Comparison of ENCODE assay signal across 1 cellular context in the genomic region with DNA sequence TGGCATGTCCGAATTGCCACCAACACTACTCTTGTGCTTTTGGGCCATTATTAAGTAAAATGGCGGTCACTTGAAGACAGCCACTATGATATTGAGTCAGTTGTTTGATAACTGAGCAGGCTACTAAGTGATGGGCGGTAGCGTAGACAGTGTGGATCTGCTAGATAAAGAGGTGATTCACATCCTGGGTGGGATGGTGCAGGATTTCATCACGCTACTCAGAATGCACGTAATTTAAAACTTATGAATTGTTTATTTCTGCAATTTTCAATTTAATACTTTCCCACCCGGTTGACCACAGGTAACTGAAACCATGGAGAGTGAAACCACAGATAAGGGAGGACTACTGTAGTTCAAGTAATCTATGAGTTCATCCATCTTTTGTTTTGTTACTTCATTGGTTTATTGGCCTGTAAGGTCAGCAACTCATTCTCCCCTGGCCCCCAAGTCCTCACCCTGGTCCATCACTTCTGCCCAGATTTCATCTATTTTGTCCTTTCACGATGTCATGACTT.
A peak's percentile ranks its signal among the peaks of the same experiment; 100 is the strongest.
TF ChIP-seq lines count a peak whose summit lies in the region.

No MANE protein-coding gene starts in this region.

TF ChIP-seq in K562, 482 proteins besides CTCF, POLR2A, EP300 and RAD21 (continues in another document):
- TF ChIP-seq LCOR (CRISPR knock-in tag; IDR thresholded peaks at IDR 0.05): 0 out of 2 replicates have a peak, but pooled peaks have one; percentile 56
- no peak for TF ChIP-seq ZNF551 (CRISPR knock-in tag; IDR thresholded peaks at IDR 0.05)
- peak; percentile 50; the same call in 1 of the 2 replicates for TF ChIP-seq EHMT2 (IDR thresholded peaks at IDR 0.05)
- TF ChIP-seq SMAD4 (CRISPR knock-in tag; conservative IDR thresholded peaks at IDR 0.05): 0 out of 2 replicates have a peak, but pooled peaks have one; percentile 73
- TF ChIP-seq ZNF830 (CRISPR knock-in tag; IDR thresholded peaks at IDR 0.05): no peak
- no peak for TF ChIP-seq ZNF263 (CRISPR knock-in tag; IDR thresholded peaks at IDR 0.05; ENCODE audit: borderline replicate concordance)
- TF ChIP-seq SAP30 (IDR thresholded peaks at IDR 0.05; ENCODE audit: borderline replicate concordance, insufficient read depth, low read depth, low read length, poor library complexity, severe bottlenecking): no peak
- TF ChIP-seq ETV1 (tag; conservative IDR thresholded peaks at IDR 0.05; ENCODE audit: low read depth): peak; percentile 77
- TF ChIP-seq ZC3H4 (CRISPR knock-in tag; IDR thresholded peaks at IDR 0.05; ENCODE audit: borderline replicate concordance): no peak
- no peak for TF ChIP-seq KLF10 (CRISPR knock-in tag; IDR thresholded peaks at IDR 0.05)
- peak; percentile 30; the same call in 1 of the 2 replicates for TF ChIP-seq CBFA2T2 (conservative IDR thresholded peaks at IDR 0.05)
- TF ChIP-seq FOXA1 (IDR thresholded peaks at IDR 0.05; ENCODE audit: borderline replicate concordance): no peak
- peak; percentile 76 for TF ChIP-seq TCF3 (CRISPR knock-in tag; IDR thresholded peaks at IDR 0.05)
- no peak for TF ChIP-seq RB1 (IDR thresholded peaks at IDR 0.05; ENCODE audit: low read depth)
- no peak for TF ChIP-seq ZC3H11A (IDR thresholded peaks at IDR 0.05; ENCODE audit: low read depth, low read length)
- TF ChIP-seq, protein P1, sequence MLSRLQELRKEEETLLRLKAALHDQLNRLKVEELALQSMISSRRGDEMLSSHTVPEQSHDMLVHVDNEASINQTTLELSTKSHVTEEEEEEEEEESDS (CRISPR knock-in tag; IDR thresholded peaks at IDR 0.05): no peak
- peak; percentile 64; the same call in 1 of the 2 replicates for TF ChIP-seq ATF7 (IDR thresholded peaks at IDR 0.05)
- TF ChIP-seq DPF2 (IDR thresholded peaks at IDR 0.05): peak; percentile 83
- TF ChIP-seq EP400 (IDR thresholded peaks at IDR 0.05): peak; percentile 48; the same call in 1 of the 2 replicates
- TF ChIP-seq RBBP5 (IDR thresholded peaks at IDR 0.05; ENCODE audit: borderline replicate concordance, insufficient read depth, low read length, poor library complexity, severe bottlenecking): no peak
- TF ChIP-seq, protein P2, sequence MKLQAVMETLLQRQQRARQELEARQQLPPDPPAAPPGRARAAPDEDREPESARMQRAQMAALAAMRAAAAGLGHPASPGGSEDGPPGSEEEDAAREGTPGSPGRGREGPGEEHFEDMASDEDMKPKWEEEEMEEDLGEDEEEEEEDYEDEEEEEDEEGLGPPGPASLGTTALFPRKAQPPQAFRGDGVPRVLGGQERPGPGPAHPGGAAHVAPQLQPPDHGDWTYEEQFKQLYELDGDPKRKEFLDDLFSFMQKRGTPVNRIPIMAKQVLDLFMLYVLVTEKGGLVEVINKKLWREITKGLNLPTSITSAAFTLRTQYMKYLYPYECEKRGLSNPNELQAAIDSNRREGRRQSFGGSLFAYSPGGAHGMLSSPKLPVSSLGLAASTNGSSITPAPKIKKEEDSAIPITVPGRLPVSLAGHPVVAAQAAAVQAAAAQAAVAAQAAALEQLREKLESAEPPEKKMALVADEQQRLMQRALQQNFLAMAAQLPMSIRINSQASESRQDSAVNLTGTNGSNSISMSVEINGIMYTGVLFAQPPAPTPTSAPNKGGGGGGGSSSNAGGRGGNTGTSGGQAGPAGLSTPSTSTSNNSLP (IDR thresholded peaks at IDR 0.05; ENCODE audit: borderline replicate concordance, low read depth, low read length): peak; percentile 68; the same call in 1 of the 2 replicates
- TF ChIP-seq ZNF197 (CRISPR knock-in tag; IDR thresholded peaks at IDR 0.05; ENCODE audit: low read depth): 0 out of 2 replicates have a peak, but pooled peaks have one; percentile 21
- peak; percentile 22; the same call in 1 of the 2 replicates for TF ChIP-seq ESRRA (IDR thresholded peaks at IDR 0.05; ENCODE audit: borderline replicate concordance, low read depth)
- TF ChIP-seq NFE2 (IDR thresholded peaks at IDR 0.05; ENCODE audit: low read depth): peak; percentile 17; the same call in 1 of the 2 replicates
- peak; percentile 57 for TF ChIP-seq NEUROD1 (IDR thresholded peaks at IDR 0.05; ENCODE audit: borderline replicate concordance, low read depth, low read length, partially characterized antibody)
- TF ChIP-seq XRCC3 (IDR thresholded peaks at IDR 0.05): no peak
- TF ChIP-seq POLR2H (tag; IDR thresholded peaks at IDR 0.05; ENCODE audit: low read depth): peak; percentile 47
- TF ChIP-seq SMARCA4 (IDR thresholded peaks at IDR 0.05): peak; percentile 78
- TF ChIP-seq JUN (IDR thresholded peaks at IDR 0.05; ENCODE audit: borderline replicate concordance, low read depth, low read length): peak; percentile 84; the same call in 1 of the 2 replicates
- TF ChIP-seq JUN (CRISPR knock-in tag; IDR thresholded peaks at IDR 0.05; ENCODE audit: borderline replicate concordance): no peak
- peak; percentile 60; the same call in 1 of the 2 replicates for TF ChIP-seq SMARCE1 (IDR thresholded peaks at IDR 0.05)
- TF ChIP-seq KDM2B (CRISPR knock-in tag; IDR thresholded peaks at IDR 0.05): no peak
- TF ChIP-seq ZNF175 (CRISPR knock-in tag; IDR thresholded peaks at IDR 0.05; ENCODE audit: low read depth): peak; percentile 88
- TF ChIP-seq, protein P3, sequence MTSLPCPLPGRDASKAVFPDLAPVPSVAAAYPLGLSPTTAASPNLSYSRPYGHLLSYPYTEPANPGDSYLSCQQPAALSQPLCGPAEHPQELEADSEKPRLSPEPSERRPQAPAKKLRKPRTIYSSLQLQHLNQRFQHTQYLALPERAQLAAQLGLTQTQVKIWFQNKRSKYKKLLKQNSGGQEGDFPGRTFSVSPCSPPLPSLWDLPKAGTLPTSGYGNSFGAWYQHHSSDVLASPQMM (CRISPR knock-in tag; IDR thresholded peaks at IDR 0.05): no peak
- TF ChIP-seq CXXC5 (CRISPR knock-in tag; IDR thresholded peaks at IDR 0.05): peak; percentile 74
- TF ChIP-seq ARID1B (IDR thresholded peaks at IDR 0.05): peak; percentile 88
- no peak for TF ChIP-seq ZNF76 (CRISPR knock-in tag; IDR thresholded peaks at IDR 0.05; ENCODE audit: borderline replicate concordance)
- no peak for TF ChIP-seq RHOXF2B (CRISPR knock-in tag; conservative IDR thresholded peaks at IDR 0.05)
- peak; percentile 92 for TF ChIP-seq CEBPG (CRISPR knock-in tag; IDR thresholded peaks at IDR 0.05)
- peak; percentile 32 to 96; a peak in 3 of 4 replicates for TF ChIP-seq CEBPG (tag; conservative IDR thresholded peaks at IDR 0.05 in 1 of 2, IDR thresholded peaks at IDR 0.05 in 1 of 2)
- TF ChIP-seq TEAD4 (IDR thresholded peaks at IDR 0.05; ENCODE audit: low read length): peak; percentile 71; the same call in 1 of the 2 replicates
- no peak for TF ChIP-seq TEAD4 (CRISPR knock-in tag; IDR thresholded peaks at IDR 0.05; ENCODE audit: borderline replicate concordance)
- no peak for TF ChIP-seq KDM4B (IDR thresholded peaks at IDR 0.05; ENCODE audit: borderline replicate concordance in 2 of 2, low read depth in 1 of 2)
- TF ChIP-seq, protein P4, sequence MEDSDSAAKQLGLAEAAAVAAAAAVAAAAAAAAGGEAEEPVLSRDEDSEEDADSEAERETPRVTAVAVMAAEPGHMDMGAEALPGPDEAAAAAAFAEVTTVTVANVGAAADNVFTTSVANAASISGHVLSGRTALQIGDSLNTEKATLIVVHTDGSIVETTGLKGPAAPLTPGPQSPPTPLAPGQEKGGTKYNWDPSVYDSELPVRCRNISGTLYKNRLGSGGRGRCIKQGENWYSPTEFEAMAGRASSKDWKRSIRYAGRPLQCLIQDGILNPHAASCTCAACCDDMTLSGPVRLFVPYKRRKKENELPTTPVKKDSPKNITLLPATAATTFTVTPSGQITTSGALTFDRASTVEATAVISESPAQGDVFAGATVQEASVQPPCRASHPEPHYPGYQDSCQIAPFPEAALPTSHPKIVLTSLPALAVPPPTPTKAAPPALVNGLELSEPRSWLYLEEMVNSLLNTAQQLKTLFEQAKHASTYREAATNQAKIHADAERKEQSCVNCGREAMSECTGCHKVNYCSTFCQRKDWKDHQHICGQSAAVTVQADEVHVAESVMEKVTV (CRISPR knock-in tag; IDR thresholded peaks at IDR 0.05): no peak
- no peak for TF ChIP-seq ETS2 (tag; IDR thresholded peaks at IDR 0.05; ENCODE audit: borderline replicate concordance, poor library complexity, severe bottlenecking)
- TF ChIP-seq ZSCAN29 (IDR thresholded peaks at IDR 0.05): no peak
- TF ChIP-seq MCM7 (IDR thresholded peaks at IDR 0.05): no peak
- TF ChIP-seq, protein P5, sequence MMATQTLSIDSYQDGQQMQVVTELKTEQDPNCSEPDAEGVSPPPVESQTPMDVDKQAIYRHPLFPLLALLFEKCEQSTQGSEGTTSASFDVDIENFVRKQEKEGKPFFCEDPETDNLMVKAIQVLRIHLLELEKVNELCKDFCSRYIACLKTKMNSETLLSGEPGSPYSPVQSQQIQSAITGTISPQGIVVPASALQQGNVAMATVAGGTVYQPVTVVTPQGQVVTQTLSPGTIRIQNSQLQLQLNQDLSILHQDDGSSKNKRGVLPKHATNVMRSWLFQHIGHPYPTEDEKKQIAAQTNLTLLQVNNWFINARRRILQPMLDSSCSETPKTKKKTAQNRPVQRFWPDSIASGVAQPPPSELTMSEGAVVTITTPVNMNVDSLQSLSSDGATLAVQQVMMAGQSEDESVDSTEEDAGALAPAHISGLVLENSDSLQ (IDR thresholded peaks at IDR 0.05): 0 out of 2 replicates have a peak, but pooled peaks have one; percentile 27
- TF ChIP-seq FOSL1 (tag; conservative IDR thresholded peaks at IDR 0.05): peak; percentile 97
- TF ChIP-seq MBD2 (IDR thresholded peaks at IDR 0.05; ENCODE audit: borderline replicate concordance, low read depth): no peak
- TF ChIP-seq, protein P6, sequence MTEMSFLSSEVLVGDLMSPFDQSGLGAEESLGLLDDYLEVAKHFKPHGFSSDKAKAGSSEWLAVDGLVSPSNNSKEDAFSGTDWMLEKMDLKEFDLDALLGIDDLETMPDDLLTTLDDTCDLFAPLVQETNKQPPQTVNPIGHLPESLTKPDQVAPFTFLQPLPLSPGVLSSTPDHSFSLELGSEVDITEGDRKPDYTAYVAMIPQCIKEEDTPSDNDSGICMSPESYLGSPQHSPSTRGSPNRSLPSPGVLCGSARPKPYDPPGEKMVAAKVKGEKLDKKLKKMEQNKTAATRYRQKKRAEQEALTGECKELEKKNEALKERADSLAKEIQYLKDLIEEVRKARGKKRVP (CRISPR knock-in tag; IDR thresholded peaks at IDR 0.05): peak; percentile 19; the same call in 1 of the 2 replicates
- peak; percentile 30; the same call in 1 of the 2 replicates for TF ChIP-seq ZNF766 (CRISPR knock-in tag; conservative IDR thresholded peaks at IDR 0.05)
- TF ChIP-seq ZBTB1 (CRISPR knock-in tag; IDR thresholded peaks at IDR 0.05; ENCODE audit: borderline replicate concordance, low read depth): no peak
- no peak for TF ChIP-seq HMG20A (CRISPR knock-in tag; conservative IDR thresholded peaks at IDR 0.05)
- peak; percentile 61 for TF ChIP-seq NCOR1 (IDR thresholded peaks at IDR 0.05)
- TF ChIP-seq, protein P7, sequence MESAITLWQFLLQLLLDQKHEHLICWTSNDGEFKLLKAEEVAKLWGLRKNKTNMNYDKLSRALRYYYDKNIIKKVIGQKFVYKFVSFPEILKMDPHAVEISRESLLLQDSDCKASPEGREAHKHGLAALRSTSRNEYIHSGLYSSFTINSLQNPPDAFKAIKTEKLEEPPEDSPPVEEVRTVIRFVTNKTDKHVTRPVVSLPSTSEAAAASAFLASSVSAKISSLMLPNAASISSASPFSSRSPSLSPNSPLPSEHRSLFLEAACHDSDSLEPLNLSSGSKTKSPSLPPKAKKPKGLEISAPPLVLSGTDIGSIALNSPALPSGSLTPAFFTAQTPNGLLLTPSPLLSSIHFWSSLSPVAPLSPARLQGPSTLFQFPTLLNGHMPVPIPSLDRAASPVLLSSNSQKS (CRISPR knock-in tag; IDR thresholded peaks at IDR 0.05): no peak
- TF ChIP-seq HSF4 (CRISPR knock-in tag; IDR thresholded peaks at IDR 0.05; ENCODE audit: borderline replicate concordance): no peak
